ENCODE assay signal across 19 cellular contexts in genomic region chr13:21573920-21574712, GRCh38. TPM values are rescaled to one million over a fixed set of nuclear protein-coding genes. Genes with fewer than 3 reads are reported as not detected.
DNase-seq lines count a peak whose midpoint lies in the region; ATAC-seq and TF ChIP-seq lines count a peak whose summit lies in the region.
"Had no signal": no experiment of that assay in that cellular context is flagged by ENCODE, and none has a peak within 500 bp of the region (broad histone marks: within the 10 kb centered on the region; RNA-seq: fewer than 3 reads in every experiment).

No MANE protein-coding gene starts in this region.

- no peak overlapping the region for H3K27ac ChIP-seq in effector memory CD4-positive, alpha-beta T cell (ENCODE audit: insufficient read depth, low read length, poor library complexity, severe bottlenecking)
- H3K27ac ChIP-seq: A549; BLaER1 treated with 17β-estradiol and CSF1 and Interleukin-3, amounts not matched to agents 10 nM and 100 nM; SJSA1 had no signal

- H3K4me3 Mint-ChIP-seq in natural killer cell = no peak overlapping the region
- H3K4me3 Mint-ChIP-seq in natural killer cell treated with Interleukin-12 subunit alpha and Interleukin-12 subunit beta and Interleukin-15 and Interleukin-18, amount 100 ng/mL, for 72 hours = no peak overlapping the region

- intact Hi-C loops in natural killer cell (cut with micrococcal nuclease) = no loop called here

- H3K27ac Mint-ChIP-seq in natural killer cell = peak overlapping the region; percentile 9 to 10
- H3K27ac Mint-ChIP-seq in natural killer cell treated with Interleukin-12 subunit alpha and Interleukin-12 subunit beta and Interleukin-15 and Interleukin-18, amount 100 ng/mL, for 72 hours = peak overlapping the region in 1 of 2 donors; percentile 39

- H3K4me1 ChIP-seq in effector memory CD4-positive, alpha-beta T cell (ENCODE audit: control insufficient read depth, insufficient read depth, low read length, poor library complexity, severe bottlenecking) = no peaks in the 10 kb centered on the region
- H3K4me1 ChIP-seq: A549 had no signal

- no peaks in the 10 kb centered on the region for H3K36me3 Mint-ChIP-seq in natural killer cell
- H3K36me3 Mint-ChIP-seq in natural killer cell treated with Interleukin-12 subunit alpha and Interleukin-12 subunit beta and Interleukin-15 and Interleukin-18, amount 100 ng/mL, for 72 hours = peaks cover 4% of the 10 kb centered on the region

- TF ChIP-seq CTCF in natural killer cell (IDR thresholded peaks at IDR 0.05) = no peak

- H3K4me3 ChIP-seq in effector memory CD4-positive, alpha-beta T cell (ENCODE audit: insufficient read depth, low read depth, low read length, poor library complexity, severe bottlenecking) = no peak overlapping the region
- H3K4me3 ChIP-seq: A549; BLaER1 treated with 17β-estradiol and CSF1 and Interleukin-3, amounts not matched to agents 10 nM and 100 nM; SJSA1 had no signal

- no peaks in the 10 kb centered on the region for H3K9me3 Mint-ChIP-seq in natural killer cell
- no peaks in the 10 kb centered on the region for H3K9me3 Mint-ChIP-seq in natural killer cell treated with Interleukin-12 subunit alpha and Interleukin-12 subunit beta and Interleukin-15 and Interleukin-18, amount 100 ng/mL, for 72 hours

- ATAC-seq in natural killer cell (no peak), GM21737 (IDR thresholded peaks at IDR 0.05; ENCODE audit: unreplicated experiment) (no peak)
- ATAC-seq in natural killer cell treated with Interleukin-12 subunit alpha and Interleukin-12 subunit beta and Interleukin-15 and Interleukin-18, amount 100 ng/mL, for 72 hours = no peak
- ATAC-seq: A549, PC-3 had no signal

- no peaks in the 10 kb centered on the region for H3K36me3 ChIP-seq in effector memory CD4-positive, alpha-beta T cell (ENCODE audit: control insufficient read depth, insufficient read depth, low read length)
- H3K36me3 ChIP-seq: SJSA1 had no signal

- DNase-seq in natural killer cell = no peak
- DNase-seq in natural killer cell treated with Interleukin-12 subunit alpha and Interleukin-12 subunit beta and Interleukin-15 and Interleukin-18, amount 100 ng/mL, for 72 hours (ENCODE audit: low spot score) = no peak
- DNase-seq in RPMI7951 (ENCODE audit: low read depth) = peak; percentile 2
- DNase-seq in left kidney (ENCODE audit: low read depth, low spot score) = peak; percentile 49
- DNase-seq in pons (ENCODE audit: low spot score) = no peak
- no peak for DNase-seq in NCI-H2081 treated with DMSO at 0.1 percent for 48 hours (lab: John Stamatoyannopoulos, UW)
- DNase-seq in effector memory CD4-positive, alpha-beta T cell = no peak
- DNase-seq: DMS153, MV-4-11, NCI-H1417 treated with DMSO at 0.1 percent for 48 hours, NCI-H1930, NCI-H2171, NCI-H446, NCI-H774, PC-3 had no signal

- peaks cover 35 to 39% of the 10 kb centered on the region in 2 donors for H3K4me1 Mint-ChIP-seq in natural killer cell
- H3K4me1 Mint-ChIP-seq in natural killer cell treated with Interleukin-12 subunit alpha and Interleukin-12 subunit beta and Interleukin-15 and Interleukin-18, amount 100 ng/mL, for 72 hours (ENCODE audit: low read depth in 2 of 2) = peaks cover 20 to 41% of the 10 kb centered on the region in 2 donors

- H3K9me3 ChIP-seq in effector memory CD4-positive, alpha-beta T cell (ENCODE audit: control insufficient read depth, low read length) = no peaks in the 10 kb centered on the region
- H3K9me3 ChIP-seq: A549, SJSA1 had no signal

- H3K27me3 Mint-ChIP-seq in natural killer cell (ENCODE audit: low read depth in 2 of 2) = no peaks in the 10 kb centered on the region
- no peaks in the 10 kb centered on the region for H3K27me3 Mint-ChIP-seq in natural killer cell treated with Interleukin-12 subunit alpha and Interleukin-12 subunit beta and Interleukin-15 and Interleukin-18, amount 100 ng/mL, for 72 hours

- no peaks in the 10 kb centered on the region for H3K27me3 ChIP-seq in effector memory CD4-positive, alpha-beta T cell (replicated peaks; ENCODE audit: control insufficient read depth, insufficient read depth, low read length, poor library complexity, severe bottlenecking)
- H3K27me3 ChIP-seq: BLaER1 treated with 17β-estradiol and CSF1 and Interleukin-3, amounts not matched to agents 10 nM and 100 nM; SJSA1 had no signal

RNA-seq across cellular contexts. Expression of gene MICU2, which starts 29.9 kb away (rescaled TPM):
- 10 to 100 TPM; 40.2 to 47.1 (median 41.4) TPM for total RNA-seq in natural killer cell
- total RNA-seq in natural killer cell treated with Interleukin-12 subunit alpha and Interleukin-12 subunit beta and Interleukin-15 and Interleukin-18, amount 100 ng/mL, for 72 hours = 10 to 100 TPM; 30.5 to 35.0 TPM
- 70.3 and 84.6 TPM in 2 replicates for total RNA-seq in RPMI7951 (2014; rRNA removed; shearing (Covaris generic))

Comparison
In these comparisons a context has a peak if more than half of its experiments do, and no peak if none do; other contexts are left out.
1. DNase-seq: peak in RPMI7951 (single experiment) and left kidney (single experiment); none in natural killer cell (single experiment), natural killer cell treated with Interleukin-12 subunit alpha and Interleukin-12 subunit beta and Interleukin-15 and Interleukin-18, amount 100 ng/mL, for 72 hours (single experiment), pons (single experiment), NCI-H2081 treated with DMSO at 0.1 percent for 48 hours (single experiment) and effector memory CD4-positive, alpha-beta T cell (0 of 3).